ENCODE assay signal across 21 cellular contexts in the genomic region with DNA sequence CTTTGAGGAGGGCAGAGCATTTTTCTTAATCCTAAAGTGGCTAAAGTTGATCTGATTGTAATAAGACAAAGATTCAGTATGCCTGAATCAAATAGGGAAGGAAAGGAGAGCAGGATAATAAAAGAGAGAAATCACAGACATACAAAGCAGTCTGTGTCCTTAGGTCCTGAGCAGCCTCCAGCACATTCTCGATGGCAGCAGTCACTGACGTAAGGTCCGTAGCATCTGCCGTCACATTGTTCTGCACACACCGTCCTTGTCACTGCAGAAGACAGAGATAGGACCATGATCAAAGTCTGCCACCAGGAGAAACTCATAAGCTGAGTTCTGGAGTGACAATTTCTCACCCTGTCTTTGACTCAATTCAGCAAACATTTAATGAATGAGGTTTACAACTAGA.
"Had no signal": no experiment of that assay in that cellular context is flagged by ENCODE, and none has a peak within 500 bp of the region (broad histone marks: within the 10 kb centered on the region; RNA-seq: fewer than 3 reads in every experiment).

No MANE protein-coding gene starts in this region.

- H3K4me3 ChIP-seq: esophagus muscularis mucosa, gastroesophageal sphincter, left lung, lower lobe of right lung, right atrium auricular region, smooth muscle cell had no signal

- H3K9me3 ChIP-seq: esophagus muscularis mucosa, gastroesophageal sphincter, left lung, lower lobe of right lung, neutrophil, right atrium auricular region had no signal

- ATAC-seq: effector memory CD8-positive, alpha-beta T cell; gastroesophageal sphincter; left lung; lower lobe of right lung; naive thymus-derived CD4-positive, alpha-beta T cell; stimulated activated effector memory CD8-positive, alpha-beta T cell treated with anti-CD3 and anti-CD28 coated beads, Interleukin-12 subunit alpha, Interleukin-12 subunit beta, amount 100 ng/mL, for 72 hours; stimulated activated naive CD8-positive, alpha-beta T cell treated with anti-CD3 and anti-CD28 coated beads, Interleukin-15, Interleukin-2, amounts not matched to agents 100 U/mL and 50 U/mL, for 24 hours had no signal

- H3K27ac ChIP-seq: epithelial cell of prostate, esophagus muscularis mucosa, gastroesophageal sphincter, left lung, lower lobe of right lung, neutrophil, right atrium auricular region had no signal

- H3K4me1 ChIP-seq: esophagus muscularis mucosa, gastroesophageal sphincter, left lung, lower lobe of right lung, right atrium auricular region had no signal

- H3K27me3 ChIP-seq: esophagus muscularis mucosa, gastroesophageal sphincter, left lung, neutrophil, right atrium auricular region had no signal

- DNase-seq: cerebellar nuclear complex; effector memory CD8-positive, alpha-beta T cell; hippocampal formation; kidney glomerular epithelial cell; left lung; lower lobe of right lung; mesenchymal stem cell; naive thymus-derived CD4-positive, alpha-beta T cell; nephron progenitor cell; stimulated activated CD4-positive, alpha-beta T cell treated with anti-CD3 and anti-CD28 coated beads, Interleukin-4, amount 100 ng/mL, for 1 hour; stimulated activated CD8-positive, alpha-beta memory T cell treated with anti-CD3 and anti-CD28 coated beads, Interleukin-4, amount 100 ng/mL, for 48 hours; stimulated activated naive CD8-positive, alpha-beta T cell treated with anti-CD3 and anti-CD28 coated beads, Interleukin-15, Interleukin-2, amounts not matched to agents 100 U/mL and 50 U/mL, for 24 hours; trophoblast cell had no signal

- H3K4me2 ChIP-seq: smooth muscle cell had no signal

- H3K36me3 ChIP-seq: esophagus muscularis mucosa, gastroesophageal sphincter, left lung, lower lobe of right lung, neutrophil, right atrium auricular region had no signal

- FAIRE-seq: colon had no signal
